In the genomic region with DNA sequence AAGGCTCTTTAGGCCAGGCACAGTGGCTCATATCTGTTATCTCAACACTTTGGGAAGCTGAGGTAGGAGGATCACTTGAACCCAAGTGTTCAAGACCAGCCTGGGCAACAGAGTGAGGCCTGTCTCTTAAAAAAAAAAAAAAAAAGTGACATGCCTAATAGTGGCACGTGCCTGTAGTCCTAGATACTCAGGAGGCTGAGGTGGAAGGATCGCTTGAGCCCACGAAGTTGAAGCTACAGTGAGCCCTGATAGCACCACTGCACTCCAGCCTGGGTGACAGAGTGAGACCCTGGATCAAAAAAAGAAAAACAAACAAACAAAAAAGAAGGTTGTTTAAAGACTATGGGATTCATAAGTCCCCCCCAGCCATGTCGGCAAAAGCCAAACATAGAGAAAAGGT, we compare ENCODE assay signal across 2 cellular contexts.
TF ChIP-seq lines count a peak whose summit lies in the region.

No MANE protein-coding gene starts in this region.

TF ChIP-seq in HepG2, 621 proteins besides CTCF, POLR2A, EP300 and RAD21:
- TF ChIP-seq ZSCAN21 (CRISPR knock-in tag; IDR thresholded peaks at IDR 0.05; ENCODE audit: borderline replicate concordance) (no peak), ZNF431 (CRISPR knock-in tag; IDR thresholded peaks at IDR 0.05; ENCODE audit: borderline replicate concordance, low read depth) (no peak), JUN (CRISPR knock-in tag; IDR thresholded peaks at IDR 0.05) (0 out of 2 replicates have a peak, but pooled peaks have one; percentile 6), BHLHE40 (IDR thresholded peaks at IDR 0.05; ENCODE audit: low read length) (peak; percentile 78; the same call in 1 of the 2 replicates), DMAP1 (CRISPR knock-in tag; IDR thresholded peaks at IDR 0.05) (0 out of 2 replicates have a peak, but pooled peaks have one; percentile 0), TCF7 (IDR thresholded peaks at IDR 0.05; ENCODE audit: low read depth) (0 out of 2 replicates have a peak, but pooled peaks have one; percentile 5)

TF ChIP-seq in SK-N-SH, 30 proteins besides CTCF, POLR2A, EP300 and RAD21:
- TF ChIP-seq, protein P1, sequence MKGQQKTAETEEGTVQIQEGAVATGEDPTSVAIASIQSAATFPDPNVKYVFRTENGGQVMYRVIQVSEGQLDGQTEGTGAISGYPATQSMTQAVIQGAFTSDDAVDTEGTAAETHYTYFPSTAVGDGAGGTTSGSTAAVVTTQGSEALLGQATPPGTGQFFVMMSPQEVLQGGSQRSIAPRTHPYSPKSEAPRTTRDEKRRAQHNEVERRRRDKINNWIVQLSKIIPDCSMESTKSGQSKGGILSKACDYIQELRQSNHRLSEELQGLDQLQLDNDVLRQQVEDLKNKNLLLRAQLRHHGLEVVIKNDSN (IDR thresholded peaks at IDR 0.05; ENCODE audit: borderline replicate concordance, low read depth) = no peak
- TF ChIP-seq RFX5 (IDR thresholded peaks at IDR 0.05; ENCODE audit: low read length) = no peak
- no peak for TF ChIP-seq EZH2phosphoT487 (IDR thresholded peaks at IDR 0.05; ENCODE audit: borderline replicate concordance, low read depth)
- no peak for TF ChIP-seq RCOR1 (IDR thresholded peaks at IDR 0.05; ENCODE audit: low read length)
- no peak for TF ChIP-seq FOXM1 (IDR thresholded peaks at IDR 0.05; ENCODE audit: low read depth)
- no peak for TF ChIP-seq MXI1 (IDR thresholded peaks at IDR 0.05; ENCODE audit: low read depth, low read length)
- TF ChIP-seq RXRA (IDR thresholded peaks at IDR 0.05; ENCODE audit: borderline replicate concordance, low read depth) = no peak
- TF ChIP-seq CHD2 (IDR thresholded peaks at IDR 0.05; ENCODE audit: low read length, partially characterized antibody) = no peak
- TF ChIP-seq FOSL2 (IDR thresholded peaks at IDR 0.05; ENCODE audit: borderline replicate concordance, low read depth) = no peak
- TF ChIP-seq POLR2AphosphoS5 (IDR thresholded peaks at IDR 0.05; ENCODE audit: low read depth, low read length) = no peak
- TF ChIP-seq, protein P2, sequence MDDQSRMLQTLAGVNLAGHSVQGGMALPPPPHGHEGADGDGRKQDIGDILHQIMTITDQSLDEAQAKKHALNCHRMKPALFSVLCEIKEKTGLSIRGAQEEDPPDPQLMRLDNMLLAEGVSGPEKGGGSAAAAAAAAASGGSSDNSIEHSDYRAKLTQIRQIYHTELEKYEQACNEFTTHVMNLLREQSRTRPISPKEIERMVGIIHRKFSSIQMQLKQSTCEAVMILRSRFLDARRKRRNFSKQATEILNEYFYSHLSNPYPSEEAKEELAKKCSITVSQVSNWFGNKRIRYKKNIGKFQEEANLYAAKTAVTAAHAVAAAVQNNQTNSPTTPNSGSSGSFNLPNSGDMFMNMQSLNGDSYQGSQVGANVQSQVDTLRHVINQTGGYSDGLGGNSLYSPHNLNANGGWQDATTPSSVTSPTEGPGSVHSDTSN (IDR thresholded peaks at IDR 0.05) = no peak
- no peak for TF ChIP-seq GATA2 (CRISPR knock-in tag; IDR thresholded peaks at IDR 0.05)
- no peak for TF ChIP-seq NRF1 (IDR thresholded peaks at IDR 0.05; ENCODE audit: low read depth, low read length)
- no peak for TF ChIP-seq GABPA (IDR thresholded peaks at IDR 0.05; ENCODE audit: low read depth)
- no peak for TF ChIP-seq TAF1 (IDR thresholded peaks at IDR 0.05; ENCODE audit: borderline replicate concordance, low read depth, low read length)
- TF ChIP-seq MEF2A (IDR thresholded peaks at IDR 0.05; ENCODE audit: borderline replicate concordance, low read depth) = no peak
